Comparison of ENCODE assay signal across 7 cellular contexts in the genomic region with DNA sequence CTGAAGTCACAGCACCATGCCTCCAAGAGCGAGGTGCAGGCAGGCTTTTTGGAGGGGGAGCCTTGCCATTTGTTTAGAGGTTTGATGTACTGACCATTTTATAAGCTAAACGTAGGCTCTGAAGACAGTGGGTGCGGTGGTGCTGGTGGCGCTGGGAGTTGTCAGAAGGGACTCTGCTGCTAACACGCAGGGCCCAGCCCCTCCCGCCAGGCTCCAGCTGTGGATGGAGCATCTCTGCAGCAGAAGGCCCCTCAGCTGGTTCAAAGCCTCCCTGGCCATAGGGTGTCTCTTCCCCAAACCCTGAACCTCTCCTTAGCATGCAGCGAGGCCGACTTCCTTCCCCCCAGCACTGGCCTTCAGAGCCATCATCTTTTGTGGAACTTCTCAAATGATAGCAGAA.
"Had no signal": no experiment of that assay in that cellular context is flagged by ENCODE, and none has a peak within 500 bp of the region (broad histone marks: within the 10 kb centered on the region; RNA-seq: fewer than 3 reads in every experiment).

No MANE protein-coding gene starts in this region.

- H3K36me3 ChIP-seq: HAP-1 had no signal

- H3K4me1 ChIP-seq: HAP-1 had no signal

- H3K9me3 ChIP-seq: HAP-1 had no signal

- H2AFZ ChIP-seq: GM23338 had no signal

- H3K4me3 Mint-ChIP-seq: GM23338, HFFc6 had no signal

- DNase-seq: H7, HFFc6, IMR-90 had no signal

- H3K4me3 ChIP-seq: GM23338, HAP-1, K562 had no signal

- ATAC-seq: GM23338, HCT116, K562 had no signal

- H3K27ac Mint-ChIP-seq: GM23338, HFFc6 had no signal

- H3K4me2 ChIP-seq: GM23338 had no signal
